Comparison of ENCODE assay signal across 21 cellular contexts in genomic region chr9:87157366-87158031, GRCh38.
A peak's percentile ranks its signal among the peaks of the same experiment; 100 is the strongest.
DNase-seq lines count a peak whose midpoint lies in the region; ATAC-seq lines count a peak whose summit lies in the region.
"Had no signal": no experiment of that assay in that cellular context is flagged by ENCODE, and none has a peak within 500 bp of the region (broad histone marks: within the 10 kb centered on the region; RNA-seq: fewer than 3 reads in every experiment).

No MANE protein-coding gene starts in this region.

- CTCF ChIA-PET in T-cell (lab: Charles Lee) = no interaction called here

- H3K36me3 Mint-ChIP-seq in T-cell = no peaks in the 10 kb centered on the region

- H3K9me3 Mint-ChIP-seq in T-cell = no peaks in the 10 kb centered on the region

- no peak overlapping the region for H3K4me3 Mint-ChIP-seq in T-cell

- H3K27ac Mint-ChIP-seq in T-cell = no peak overlapping the region

- H3K27me3 Mint-ChIP-seq in T-cell = peaks cover 4 to 5% of the 10 kb centered on the region in 2 donors

- DNase-seq in HT1080 (ENCODE audit: low read depth) = peak; percentile 20
- peak; percentile 45 for DNase-seq in NCI-H526 treated with DMSO at 0.1 percent for 48 hours (lab: John Stamatoyannopoulos, UW)
- DNase-seq in fibroblast of gingiva (ENCODE audit: low read depth) = peak; percentile 62
- peak; percentile 11 for DNase-seq in pons (ENCODE audit: low spot score)
- no peak for DNase-seq in ecto neural progenitor cell (ENCODE audit: low spot score)
- no peak for DNase-seq in GF-D8 (lab: John Stamatoyannopoulos, UW)
- DNase-seq in T-cell = no peak
- DNase-seq: activated CD4-positive, alpha-beta T cell treated with anti-CD3 and anti-CD28 coated beads for 4 hours; activated gamma-delta T cell treated with Interleukin-2 at 50 U/mL for 16 hours; amniotic stem cell; cerebellar nuclear complex; DMS79; effector memory CD4-positive, alpha-beta T cell; hippocampal formation; midbrain; sigmoid colon; stimulated activated CD4-positive, alpha-beta T cell treated with anti-CD3 and anti-CD28 coated beads, Interleukin-2, amount 100 ng/mL, for 24 hours; T1000; uterus had no signal

- ATAC-seq in HG02852 (IDR thresholded peaks at IDR 0.05; ENCODE audit: unreplicated experiment) (no peak), T-cell (replicated peaks in 1 of 4) (no peak)
- ATAC-seq: Panc1 had no signal

- no peaks in the 10 kb centered on the region for H3K4me1 Mint-ChIP-seq in T-cell

- POLR2A ChIA-PET in T-cell (lab: Charles Lee) = no interaction called here

Comparison
In these comparisons a context has a peak if more than half of its experiments do, and no peak if none do; other contexts are left out.
1. DNase-seq: peak in HT1080 (single experiment), NCI-H526 treated with DMSO at 0.1 percent for 48 hours (single experiment), fibroblast of gingiva (single experiment) and pons (single experiment); none in ecto neural progenitor cell (single experiment), GF-D8 (single experiment) and T-cell (0 of 34).